ENCODE assay signal across 27 cellular contexts in genomic region chr3:187076297-187076696, GRCh38.
A peak's percentile ranks its signal among the peaks of the same experiment; 100 is the strongest.
DNase-seq lines count a peak whose midpoint lies in the region; ATAC-seq and TF ChIP-seq lines count a peak whose summit lies in the region.
"Had no signal": no experiment of that assay in that cellular context is flagged by ENCODE, and none has a peak within 500 bp of the region (broad histone marks: within the 10 kb centered on the region; RNA-seq: fewer than 3 reads in every experiment).

No MANE protein-coding gene starts in this region.

- H3K36me3 Mint-ChIP-seq in stimulated activated naive CD8-positive, alpha-beta T cell treated with anti-CD3 and anti-CD28 coated beads, Interleukin-15, Interleukin-2, amounts not matched to agents 100 ng/mL and 50 ng/mL, for 24 hours (ENCODE audit: low read depth): peaks cover 66% of the 10 kb centered on the region
- H3K36me3 Mint-ChIP-seq in activated B cell treated with CpG ODN at 0.5 μM for 24 hours (ENCODE audit: low read depth) (peaks cover 84% of the 10 kb centered on the region), memory B cell (peaks cover 31% of the 10 kb centered on the region)

- H3K9me3 ChIP-seq in psoas muscle (no peaks in the 10 kb centered on the region), left ventricle myocardium inferior (replicated peaks) (no peaks in the 10 kb centered on the region)
- H3K9me3 ChIP-seq: HAP-1, lower lobe of right lung, MG63, SK-N-SH had no signal

- TF ChIP-seq CTCF in activated B cell treated with CpG ODN at 0.5 μM for 24 hours (IDR thresholded peaks at IDR 0.05) (no peak), psoas muscle (IDR thresholded peaks at IDR 0.05) (no peak), left ventricle myocardium inferior (IDR thresholded peaks at IDR 0.05; ENCODE audit: borderline replicate concordance) (no peak)

- CTCF ChIA-PET in activated B cell treated with CpG ODN at 0.5 μM for 24 hours (lab: Charles Lee): no interaction called here

- no peaks in the 10 kb centered on the region for H3K27me3 Mint-ChIP-seq in stimulated activated naive CD8-positive, alpha-beta T cell treated with anti-CD3 and anti-CD28 coated beads, Interleukin-15, Interleukin-2, amounts not matched to agents 100 ng/mL and 50 ng/mL, for 24 hours
- H3K27me3 Mint-ChIP-seq in activated B cell treated with CpG ODN at 0.5 μM for 24 hours: no peaks in the 10 kb centered on the region
- no peaks in the 10 kb centered on the region for H3K27me3 Mint-ChIP-seq in memory B cell

- H3K36me3 ChIP-seq in psoas muscle (ENCODE audit: insufficient read depth in 1 of 2, low read depth in 1 of 2): peaks cover 0 to 57% of the 10 kb centered on the region in 2 donors
- peaks cover 68% of the 10 kb centered on the region for H3K36me3 ChIP-seq in left ventricle myocardium inferior
- H3K36me3 ChIP-seq: MG63 had no signal

- ATAC-seq in stimulated activated naive CD8-positive, alpha-beta T cell treated with anti-CD3 and anti-CD28 coated beads, Interleukin-15, Interleukin-2, amounts not matched to agents 100 U/mL and 50 U/mL, for 24 hours: no peak
- ATAC-seq in activated B cell treated with CpG ODN at 0.5 μM for 24 hours (ENCODE audit: low read depth) (no peak), memory B cell (ENCODE audit: low read depth) (no peak), psoas muscle (no peak)
- ATAC-seq: lower lobe of right lung had no signal

- H3K27ac ChIP-seq in psoas muscle (no peak overlapping the region), left ventricle myocardium inferior (replicated peaks) (no peak overlapping the region)
- H3K27ac ChIP-seq: HL-60, lower lobe of right lung had no signal

- intact Hi-C loops in activated B cell treated with CpG ODN at 0.5 μM for 24 hours (cut with micrococcal nuclease) (no loop called here), psoas muscle (cut with DNase I) (no loop called here), left ventricle myocardium inferior (cut with micrococcal nuclease) (no loop called here)

- H3K27ac Mint-ChIP-seq in stimulated activated naive CD8-positive, alpha-beta T cell treated with anti-CD3 and anti-CD28 coated beads, Interleukin-15, Interleukin-2, amounts not matched to agents 100 ng/mL and 50 ng/mL, for 24 hours: peak overlapping the region; percentile 67
- peak overlapping the region; percentile 62 for H3K27ac Mint-ChIP-seq in activated B cell treated with CpG ODN at 0.5 μM for 24 hours
- H3K27ac Mint-ChIP-seq in memory B cell: peak overlapping the region; percentile 84
- H3K27ac Mint-ChIP-seq: brain, endodermal cell had no signal

- no peak overlapping the region for H3K4me3 Mint-ChIP-seq in stimulated activated naive CD8-positive, alpha-beta T cell treated with anti-CD3 and anti-CD28 coated beads, Interleukin-15, Interleukin-2, amounts not matched to agents 100 ng/mL and 50 ng/mL, for 24 hours
- no peak overlapping the region for H3K4me3 Mint-ChIP-seq in activated B cell treated with CpG ODN at 0.5 μM for 24 hours
- no peak overlapping the region for H3K4me3 Mint-ChIP-seq in memory B cell
- H3K4me3 Mint-ChIP-seq: brain, endodermal cell had no signal

- 91 to 94% (median 93%) methylated on average over 6 of the region's 6 CpGs for WGBS in psoas muscle, 3 donors

- peaks cover 3% of the 10 kb centered on the region for H3K4me1 Mint-ChIP-seq in stimulated activated naive CD8-positive, alpha-beta T cell treated with anti-CD3 and anti-CD28 coated beads, Interleukin-15, Interleukin-2, amounts not matched to agents 100 ng/mL and 50 ng/mL, for 24 hours (ENCODE audit: low read depth)
- H3K4me1 Mint-ChIP-seq in activated B cell treated with CpG ODN at 0.5 μM for 24 hours: peaks cover 23% of the 10 kb centered on the region
- peaks cover 20% of the 10 kb centered on the region for H3K4me1 Mint-ChIP-seq in memory B cell
- H3K4me1 Mint-ChIP-seq: brain had no signal

- H3K27me3 ChIP-seq in psoas muscle (ENCODE audit: insufficient read depth in 3 of 3, low read length in 2 of 3): no peaks in the 10 kb centered on the region
- H3K27me3 ChIP-seq in left ventricle myocardium inferior (ENCODE audit: low read depth): no peaks in the 10 kb centered on the region
- H3K27me3 ChIP-seq: MG63 had no signal

- no peak for DNase-seq in stimulated activated naive CD8-positive, alpha-beta T cell treated with anti-CD3 and anti-CD28 coated beads, Interleukin-15, Interleukin-2, amounts not matched to agents 100 U/mL and 50 U/mL, for 24 hours
- DNase-seq in activated B cell treated with CpG ODN at 0.5 μM for 24 hours: no peak
- DNase-seq in memory B cell (ENCODE audit: low spot score in 2 of 2): no peak
- DNase-seq in psoas muscle: no peak
- DNase-seq in ecto neural progenitor cell (ENCODE audit: low spot score): no peak
- DNase-seq in left ventricle myocardium inferior: no peak
- DNase-seq in NCI-H2227 treated with DMSO at 0.1 percent for 48 hours (lab: John Stamatoyannopoulos, UW): no peak
- DNase-seq: activated CD4-positive, CD25-positive, alpha-beta regulatory T cell; activated CD8-positive, alpha-beta memory T cell treated with anti-CD3 and anti-CD28 coated beads for 24 hours; activated T-cell treated with anti-CD3 and anti-CD28 coated beads, Interleukin-2, amount 50 U/mL, for 48 hours; C1 segment of cervical spinal cord; DMS 273 treated with DMSO at 0.1 percent for 48 hours; endodermal cell; kidney; lower lobe of right lung; MG63; NCI-H1417 treated with DMSO at 0.1 percent for 48 hours; NCI-H524 treated with DMSO at 0.1 percent for 48 hours; nucleus accumbens; RPMI8226; SK-N-SH; substantia nigra; T-helper 9 cell had no signal

- no peaks in the 10 kb centered on the region for H3K9me3 Mint-ChIP-seq in stimulated activated naive CD8-positive, alpha-beta T cell treated with anti-CD3 and anti-CD28 coated beads, Interleukin-15, Interleukin-2, amounts not matched to agents 100 ng/mL and 50 ng/mL, for 24 hours
- H3K9me3 Mint-ChIP-seq in activated B cell treated with CpG ODN at 0.5 μM for 24 hours (no peaks in the 10 kb centered on the region), memory B cell (no peaks in the 10 kb centered on the region)
- H3K9me3 Mint-ChIP-seq: brain, endodermal cell had no signal

- POLR2A ChIA-PET in activated B cell treated with CpG ODN at 0.5 μM for 24 hours (lab: Charles Lee): interaction anchor here (0.5 kb wide), 1 partner anchor 9 kb away, joined by 6 read pairs; no protein-coding TSS in a partner anchor

- H3K4me3 ChIP-seq in psoas muscle: no peak overlapping the region
- no peak overlapping the region for H3K4me3 ChIP-seq in left ventricle myocardium inferior
- H3K4me3 ChIP-seq: HAP-1, lower lobe of right lung, MG63 had no signal

- no peaks in the 10 kb centered on the region for H3K4me1 ChIP-seq in psoas muscle
- no peaks in the 10 kb centered on the region for H3K4me1 ChIP-seq in left ventricle myocardium inferior
- H3K4me1 ChIP-seq: lower lobe of right lung had no signal
